ENCODE assay signal across 1 cellular context in genomic region chr2:154402138-154402714, GRCh38.
TF ChIP-seq lines count a peak whose summit lies in the region.

No MANE protein-coding gene starts in this region.

TF ChIP-seq in IMR-90, 13 proteins besides CTCF, POLR2A, EP300 and RAD21 (continued from another document):
- TF ChIP-seq MAZ (IDR thresholded peaks at IDR 0.05; ENCODE audit: borderline replicate concordance, low read depth, low read length), result no peak
- no peak for TF ChIP-seq MXI1 (IDR thresholded peaks at IDR 0.05; ENCODE audit: borderline replicate concordance, low read depth, low read length)
- TF ChIP-seq BHLHE40 (IDR thresholded peaks at IDR 0.05; ENCODE audit: low read depth, low read length), result no peak
- no peak for TF ChIP-seq CEBPB (IDR thresholded peaks at IDR 0.05; ENCODE audit: low read depth, low read length)
- TF ChIP-seq NFE2L2 (IDR thresholded peaks at IDR 0.05; ENCODE audit: low read depth, low read length), result no peak
